Comparison of ENCODE assay signal across 8 cellular contexts in the genomic region with DNA sequence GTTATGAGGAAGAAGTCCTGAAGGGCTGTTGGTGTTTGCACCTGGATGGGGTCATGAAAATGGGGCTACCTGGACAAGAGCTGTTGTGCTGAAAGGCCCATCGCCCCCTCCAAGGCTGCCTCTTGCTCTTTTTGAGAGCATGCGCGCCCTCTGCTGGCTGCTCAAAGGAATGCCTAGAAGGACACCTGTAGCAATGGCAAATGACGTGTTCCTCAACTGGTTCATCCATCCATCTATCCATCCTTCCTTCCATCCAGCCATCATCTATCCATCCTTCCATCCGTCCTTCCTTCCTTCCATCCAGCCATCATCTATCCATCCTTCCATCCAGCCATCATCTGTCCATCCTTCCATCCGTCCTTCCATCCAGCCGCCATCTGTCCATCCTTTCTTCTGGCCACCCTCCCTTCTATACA. TPM values are rescaled to one million over a fixed set of nuclear protein-coding genes. Genes with fewer than 3 reads are reported as not detected.
DNase-seq lines count a peak whose midpoint lies in the region; ATAC-seq and TF ChIP-seq lines count a peak whose summit lies in the region.

No MANE protein-coding gene starts in this region.

- H3K36me3 ChIP-seq in H7 (replicated peaks; ENCODE audit: control insufficient read depth, insufficient read depth, low read length) (no peaks in the 10 kb centered on the region), left lung (no peaks in the 10 kb centered on the region)

- H3K27me3 ChIP-seq in H7 (ENCODE audit: control insufficient read depth, insufficient read depth, low read length) (no peaks in the 10 kb centered on the region; the same call in 1 of the 2 replicates), left lung (no peaks in the 10 kb centered on the region)

- intact Hi-C loops in left lung (cut with DNase I) = loop anchor here in 1 of 2 donors (5.0 kb wide), 2 partner anchors 253 to 378 kb away; no protein-coding TSS in a partner anchor

- no peaks in the 10 kb centered on the region for H3K9me3 ChIP-seq in left lung

- H3K4me1 ChIP-seq in left lung = no peaks in the 10 kb centered on the region

- ATAC-seq in left lung (peak; percentile 87), HG02571 (IDR thresholded peaks at IDR 0.05; ENCODE audit: unreplicated experiment) (no peak)

- TF ChIP-seq CTCF in choroid plexus epithelial cell (conservative IDR thresholded peaks at IDR 0.05; ENCODE audit: low read depth, low read length) (peak; percentile 98), left lung (IDR thresholded peaks at IDR 0.05) (peak; percentile 86 to 90)

- H3K4me3 ChIP-seq in H7 (ENCODE audit: insufficient read depth, low read depth, low read length) (no peak overlapping the region), choroid plexus epithelial cell (ENCODE audit: low read depth, low read length) (no peak overlapping the region), left lung (no peak overlapping the region)

- DNase-seq in COR-L47 (lab: John Stamatoyannopoulos, UW) (peak; percentile 53), H7 (peak; percentile 91), NCI-H2227 (lab: John Stamatoyannopoulos, UW; ENCODE audit: unreplicated experiment) (peak; percentile 85), choroid plexus epithelial cell (ENCODE audit: low read depth) (peak; percentile 83), left lung (peak; percentile 75 to 92)
- peak; percentile 73 to 79 for DNase-seq in activated CD4-positive, alpha-beta T cell treated with anti-CD3 and anti-CD28 coated beads for 4 hours
- peak; percentile 61 to 67 for DNase-seq in stimulated activated CD4-positive, alpha-beta T cell treated with anti-CD3 and anti-CD28 coated beads, Interleukin-4, amount 100 ng/mL, for 48 hours (ENCODE audit: low read depth in 2 of 2)

- H3K27ac ChIP-seq in left lung = no peak overlapping the region

RNA-seq across cellular contexts. Expression of gene RPL31, which starts 17.2 kb away (rescaled TPM):
- 865 and 1,238 TPM in 2 replicates for total RNA-seq in H7 (2014; rRNA removed; shearing (Covaris generic))
- 1,000 to 10,000 TPM in 1 of 2 donors, 100 to 1,000 TPM in 1; 865 to 1,175 TPM for total RNA-seq in left lung
